In the genomic region with DNA sequence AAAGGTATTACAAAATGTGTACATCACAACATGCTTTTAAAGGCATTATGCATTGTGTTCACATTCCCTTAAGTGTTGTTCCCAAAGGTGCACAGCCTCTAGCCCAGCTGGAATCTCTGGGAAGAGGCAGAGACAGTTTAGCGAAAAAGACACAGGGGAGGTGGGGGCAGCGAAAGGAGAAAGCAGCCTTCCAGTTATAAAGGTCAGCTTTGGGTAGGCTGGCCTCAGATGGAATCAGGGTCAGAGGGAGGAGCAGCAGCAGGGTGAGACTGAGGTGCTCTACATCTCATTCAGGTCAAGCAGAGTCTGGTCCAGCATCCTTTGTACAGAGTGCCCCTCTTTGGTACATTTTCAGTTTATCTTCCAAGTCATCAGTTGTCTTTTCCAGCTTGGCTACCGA, we compare ENCODE assay signal across 1 cellular context.
TF ChIP-seq lines count a peak whose summit lies in the region.

No MANE protein-coding gene starts in this region.

TF ChIP-seq in HepG2, 621 proteins besides CTCF, POLR2A, EP300 and RAD21 (continued from another document):
- TF ChIP-seq ZNF337 (CRISPR knock-in tag; IDR thresholded peaks at IDR 0.05; ENCODE audit: borderline replicate concordance, low read depth) = 0 out of 2 replicates have a peak, but pooled peaks have one; percentile 5
- TF ChIP-seq, protein P1, sequence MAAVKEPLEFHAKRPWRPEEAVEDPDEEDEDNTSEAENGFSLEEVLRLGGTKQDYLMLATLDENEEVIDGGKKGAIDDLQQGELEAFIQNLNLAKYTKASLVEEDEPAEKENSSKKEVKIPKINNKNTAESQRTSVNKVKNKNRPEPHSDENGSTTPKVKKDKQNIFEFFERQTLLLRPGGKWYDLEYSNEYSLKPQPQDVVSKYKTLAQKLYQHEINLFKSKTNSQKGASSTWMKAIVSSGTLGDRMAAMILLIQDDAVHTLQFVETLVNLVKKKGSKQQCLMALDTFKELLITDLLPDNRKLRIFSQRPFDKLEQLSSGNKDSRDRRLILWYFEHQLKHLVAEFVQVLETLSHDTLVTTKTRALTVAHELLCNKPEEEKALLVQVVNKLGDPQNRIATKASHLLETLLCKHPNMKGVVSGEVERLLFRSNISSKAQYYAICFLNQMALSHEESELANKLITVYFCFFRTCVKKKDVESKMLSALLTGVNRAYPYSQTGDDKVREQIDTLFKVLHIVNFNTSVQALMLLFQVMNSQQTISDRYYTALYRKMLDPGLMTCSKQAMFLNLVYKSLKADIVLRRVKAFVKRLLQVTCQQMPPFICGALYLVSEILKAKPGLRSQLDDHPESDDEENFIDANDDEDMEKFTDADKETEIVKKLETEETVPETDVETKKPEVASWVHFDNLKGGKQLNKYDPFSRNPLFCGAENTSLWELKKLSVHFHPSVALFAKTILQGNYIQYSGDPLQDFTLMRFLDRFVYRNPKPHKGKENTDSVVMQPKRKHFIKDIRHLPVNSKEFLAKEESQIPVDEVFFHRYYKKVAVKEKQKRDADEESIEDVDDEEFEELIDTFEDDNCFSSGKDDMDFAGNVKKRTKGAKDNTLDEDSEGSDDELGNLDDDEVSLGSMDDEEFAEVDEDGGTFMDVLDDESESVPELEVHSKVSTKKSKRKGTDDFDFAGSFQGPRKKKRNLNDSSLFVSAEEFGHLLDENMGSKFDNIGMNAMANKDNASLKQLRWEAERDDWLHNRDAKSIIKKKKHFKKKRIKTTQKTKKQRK (IDR thresholded peaks at IDR 0.05; ENCODE audit: low read length) = no peak
- peak; percentile 66 for TF ChIP-seq HDAC2 (CRISPR knock-in tag; IDR thresholded peaks at IDR 0.05)
- no peak for TF ChIP-seq SAFB2 (CRISPR knock-in tag; IDR thresholded peaks at IDR 0.05; ENCODE audit: borderline replicate concordance, low read depth)
- TF ChIP-seq MIER3 (CRISPR knock-in tag; IDR thresholded peaks at IDR 0.05; ENCODE audit: borderline replicate concordance) = 0 out of 2 replicates have a peak, but pooled peaks have one; percentile 28
- TF ChIP-seq ONECUT2 (CRISPR knock-in tag; IDR thresholded peaks at IDR 0.05) = 0 out of 2 replicates have a peak, but pooled peaks have one; percentile 39
- peak; percentile 43; the same call in 1 of the 2 replicates for TF ChIP-seq BCL6 (CRISPR knock-in tag; IDR thresholded peaks at IDR 0.05)
- 0 out of 2 replicates have a peak, but pooled peaks have one; percentile 19 for TF ChIP-seq MEF2D (CRISPR knock-in tag; IDR thresholded peaks at IDR 0.05)
- TF ChIP-seq ZNF292 (CRISPR knock-in tag; IDR thresholded peaks at IDR 0.05; ENCODE audit: borderline replicate concordance, low read depth) = peak; percentile 85; the same call in 1 of the 2 replicates
- no peak for TF ChIP-seq CBX5 (CRISPR knock-in tag; IDR thresholded peaks at IDR 0.05; ENCODE audit: borderline replicate concordance)
- TF ChIP-seq KDM1A (CRISPR knock-in tag; IDR thresholded peaks at IDR 0.05) = 0 out of 2 replicates have a peak, but pooled peaks have one; percentile 14
- TF ChIP-seq ZNF546 (CRISPR knock-in tag; conservative IDR thresholded peaks at IDR 0.05) = no peak
- no peak for TF ChIP-seq ZNF10 (CRISPR knock-in tag; IDR thresholded peaks at IDR 0.05; ENCODE audit: borderline replicate concordance, low read depth)
- TF ChIP-seq TSC22D2 (CRISPR knock-in tag; IDR thresholded peaks at IDR 0.05; ENCODE audit: borderline replicate concordance) = 0 out of 2 replicates have a peak, but pooled peaks have one; percentile 48
- TF ChIP-seq, protein P2, sequence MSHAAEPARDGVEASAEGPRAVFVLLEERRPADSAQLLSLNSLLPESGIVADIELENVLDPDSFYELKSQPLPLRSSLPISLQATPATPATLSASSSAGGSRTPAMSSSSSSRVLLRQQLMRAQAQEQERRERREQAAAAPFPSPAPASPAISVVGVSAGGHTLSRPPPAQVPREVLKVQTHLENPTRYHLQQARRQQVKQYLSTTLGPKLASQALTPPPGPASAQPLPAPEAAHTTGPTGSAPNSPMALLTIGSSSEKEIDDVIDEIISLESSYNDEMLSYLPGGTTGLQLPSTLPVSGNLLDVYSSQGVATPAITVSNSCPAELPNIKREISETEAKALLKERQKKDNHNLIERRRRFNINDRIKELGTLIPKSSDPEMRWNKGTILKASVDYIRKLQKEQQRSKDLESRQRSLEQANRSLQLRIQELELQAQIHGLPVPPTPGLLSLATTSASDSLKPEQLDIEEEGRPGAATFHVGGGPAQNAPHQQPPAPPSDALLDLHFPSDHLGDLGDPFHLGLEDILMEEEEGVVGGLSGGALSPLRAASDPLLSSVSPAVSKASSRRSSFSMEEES (CRISPR knock-in tag; IDR thresholded peaks at IDR 0.05) = 0 out of 2 replicates have a peak, but pooled peaks have one; percentile 20
- TF ChIP-seq NKX3-1 (CRISPR knock-in tag; IDR thresholded peaks at IDR 0.05) = no peak
- TF ChIP-seq CAMTA2 (CRISPR knock-in tag; IDR thresholded peaks at IDR 0.05; ENCODE audit: borderline replicate concordance) = no peak
- peak; percentile 80 for TF ChIP-seq NR2F6 (IDR thresholded peaks at IDR 0.05)
- peak; percentile 92 for TF ChIP-seq NR2F6 (CRISPR knock-in tag; IDR thresholded peaks at IDR 0.05)
- TF ChIP-seq, protein P3, sequence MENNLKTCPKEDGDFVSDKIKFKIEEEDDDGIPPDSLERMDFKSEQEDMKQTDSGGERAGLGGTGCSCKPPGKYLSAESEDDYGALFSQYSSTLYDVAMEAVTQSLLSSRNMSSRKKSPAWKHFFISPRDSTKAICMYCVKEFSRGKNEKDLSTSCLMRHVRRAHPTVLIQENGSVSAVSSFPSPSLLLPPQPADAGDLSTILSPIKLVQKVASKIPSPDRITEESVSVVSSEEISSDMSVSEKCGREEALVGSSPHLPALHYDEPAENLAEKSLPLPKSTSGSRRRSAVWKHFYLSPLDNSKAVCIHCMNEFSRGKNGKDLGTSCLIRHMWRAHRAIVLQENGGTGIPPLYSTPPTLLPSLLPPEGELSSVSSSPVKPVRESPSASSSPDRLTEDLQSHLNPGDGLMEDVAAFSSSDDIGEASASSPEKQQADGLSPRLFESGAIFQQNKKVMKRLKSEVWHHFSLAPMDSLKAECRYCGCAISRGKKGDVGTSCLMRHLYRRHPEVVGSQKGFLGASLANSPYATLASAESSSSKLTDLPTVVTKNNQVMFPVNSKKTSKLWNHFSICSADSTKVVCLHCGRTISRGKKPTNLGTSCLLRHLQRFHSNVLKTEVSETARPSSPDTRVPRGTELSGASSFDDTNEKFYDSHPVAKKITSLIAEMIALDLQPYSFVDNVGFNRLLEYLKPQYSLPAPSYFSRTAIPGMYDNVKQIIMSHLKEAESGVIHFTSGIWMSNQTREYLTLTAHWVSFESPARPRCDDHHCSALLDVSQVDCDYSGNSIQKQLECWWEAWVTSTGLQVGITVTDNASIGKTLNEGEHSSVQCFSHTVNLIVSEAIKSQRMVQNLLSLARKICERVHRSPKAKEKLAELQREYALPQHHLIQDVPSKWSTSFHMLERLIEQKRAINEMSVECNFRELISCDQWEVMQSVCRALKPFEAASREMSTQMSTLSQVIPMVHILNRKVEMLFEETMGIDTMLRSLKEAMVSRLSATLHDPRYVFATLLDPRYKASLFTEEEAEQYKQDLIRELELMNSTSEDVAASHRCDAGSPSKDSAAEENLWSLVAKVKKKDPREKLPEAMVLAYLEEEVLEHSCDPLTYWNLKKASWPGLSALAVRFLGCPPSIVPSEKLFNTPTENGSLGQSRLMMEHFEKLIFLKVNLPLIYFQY (CRISPR knock-in tag; IDR thresholded peaks at IDR 0.05; ENCODE audit: borderline replicate concordance) = no peak
- TF ChIP-seq, protein P4, sequence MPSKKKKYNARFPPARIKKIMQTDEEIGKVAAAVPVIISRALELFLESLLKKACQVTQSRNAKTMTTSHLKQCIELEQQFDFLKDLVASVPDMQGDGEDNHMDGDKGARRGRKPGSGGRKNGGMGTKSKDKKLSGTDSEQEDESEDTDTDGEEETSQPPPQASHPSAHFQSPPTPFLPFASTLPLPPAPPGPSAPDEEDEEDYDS (CRISPR knock-in tag; IDR thresholded peaks at IDR 0.05) = peak; percentile 54
- no peak for TF ChIP-seq FOXP1 (IDR thresholded peaks at IDR 0.05)
- peak; percentile 39; the same call in 1 of the 2 replicates for TF ChIP-seq FOXP1 (CRISPR knock-in tag; IDR thresholded peaks at IDR 0.05)
- TF ChIP-seq, protein P5, sequence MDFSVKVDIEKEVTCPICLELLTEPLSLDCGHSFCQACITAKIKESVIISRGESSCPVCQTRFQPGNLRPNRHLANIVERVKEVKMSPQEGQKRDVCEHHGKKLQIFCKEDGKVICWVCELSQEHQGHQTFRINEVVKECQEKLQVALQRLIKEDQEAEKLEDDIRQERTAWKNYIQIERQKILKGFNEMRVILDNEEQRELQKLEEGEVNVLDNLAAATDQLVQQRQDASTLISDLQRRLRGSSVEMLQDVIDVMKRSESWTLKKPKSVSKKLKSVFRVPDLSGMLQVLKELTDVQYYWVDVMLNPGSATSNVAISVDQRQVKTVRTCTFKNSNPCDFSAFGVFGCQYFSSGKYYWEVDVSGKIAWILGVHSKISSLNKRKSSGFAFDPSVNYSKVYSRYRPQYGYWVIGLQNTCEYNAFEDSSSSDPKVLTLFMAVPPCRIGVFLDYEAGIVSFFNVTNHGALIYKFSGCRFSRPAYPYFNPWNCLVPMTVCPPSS (IDR thresholded peaks at IDR 0.05) = no peak
- peak; percentile 84 for TF ChIP-seq SALL1 (CRISPR knock-in tag; IDR thresholded peaks at IDR 0.05)
- peak; percentile 38; the same call in 1 of the 2 replicates for TF ChIP-seq ZNF124 (CRISPR knock-in tag; IDR thresholded peaks at IDR 0.05)
- TF ChIP-seq HDAC1 (CRISPR knock-in tag; IDR thresholded peaks at IDR 0.05) = peak; percentile 55; the same call in 1 of the 2 replicates
- TF ChIP-seq MXD4 (CRISPR knock-in tag; IDR thresholded peaks at IDR 0.05) = no peak
- no peak for TF ChIP-seq TAF1 (CRISPR knock-in tag; IDR thresholded peaks at IDR 0.05)
- TF ChIP-seq LCORL (IDR thresholded peaks at IDR 0.05) = no peak
- 0 out of 2 replicates have a peak, but pooled peaks have one; percentile 48 for TF ChIP-seq LCORL (CRISPR knock-in tag; IDR thresholded peaks at IDR 0.05)
